In genomic region chr19:21358768-21359451, GRCh38 we compare ENCODE assay signal across 8 cellular contexts. TPM values are rescaled to one million over a fixed set of nuclear protein-coding genes. Genes with fewer than 3 reads are reported as not detected.
DNase-seq lines count a peak whose midpoint lies in the region; ATAC-seq and TF ChIP-seq lines count a peak whose summit lies in the region.

Gene ZNF738 (plus strand): TSS chr19:21359000. CDS start chr19:21359141, 141 bp downstream.

- H4K12ac ChIP-seq in trophoblast cell (ENCODE audit: low read depth, low read length): peak within 1 kb of the TSS; percentile 90

- peak within 1 kb of the TSS; percentile 35 for H3K4ac ChIP-seq in trophoblast cell (ENCODE audit: low read depth, low read length)

- H3F3A ChIP-seq in SU-DHL-6 (ENCODE audit: insufficient read depth): no peaks in the 10 kb centered on the region

- peak within 1 kb of the TSS; percentile 80 for H2BK5ac ChIP-seq in trophoblast cell (ENCODE audit: low read depth, low read length, poor library complexity)

- TF ChIP-seq EP300 in transverse colon (IDR thresholded peaks at IDR 0.05; ENCODE audit: low read depth): no peak

- no peaks in the 10 kb centered on the region for H3K9me2 ChIP-seq in SU-DHL-6 (replicated peaks; ENCODE audit: insufficient read depth, low read length)

- CTCF ChIA-PET in HEK293T (lab: Yijun Ruan, JAX): no interaction called here

- TF ChIP-seq POLR2A in heart left ventricle (IDR thresholded peaks at IDR 0.05) (peak in 1 of 2 donors; percentile 45), transverse colon (IDR thresholded peaks at IDR 0.05) (peak; percentile 23)

- peak within 1 kb of the TSS; percentile 74 for H3K27ac ChIP-seq in SU-DHL-6 (ENCODE audit: low read depth, low read length)
- H3K27ac ChIP-seq in heart left ventricle: peak within 1 kb of the TSS in 11 of 12 donors; percentile 65 to 84 (median 73)
- H3K27ac ChIP-seq in trophoblast cell (ENCODE audit: low read depth, low read length): peak within 1 kb of the TSS; percentile 91
- H3K27ac ChIP-seq in transverse colon: peak within 1 kb of the TSS; percentile 85 to 91 (median 89)

- H4K91ac ChIP-seq in trophoblast cell (ENCODE audit: low read depth, low read length): peak within 1 kb of the TSS; percentile 90

- H3K79me2 ChIP-seq in SU-DHL-6 (ENCODE audit: insufficient read depth, low read length) (peaks cover 41% of the 10 kb centered on the region), trophoblast cell (ENCODE audit: control insufficient read depth, insufficient read depth, low read length, poor library complexity) (peaks cover 9% of the 10 kb centered on the region)

- H3K4me3 ChIP-seq in SU-DHL-6 (ENCODE audit: insufficient read depth, low read length, poor library complexity, severe bottlenecking) (peak within 1 kb of the TSS; percentile 91), adipocyte (ENCODE audit: low read length) (peak within 1 kb of the TSS; percentile 93), heart left ventricle (peak within 1 kb of the TSS; percentile 44 to 92 (median 74)), trophoblast cell (ENCODE audit: low read depth, low read length) (peak within 1 kb of the TSS; percentile 94), transverse colon (peak within 1 kb of the TSS; percentile 38 to 95 (median 70))

- H3K14ac ChIP-seq in trophoblast cell (ENCODE audit: low read length): peak within 1 kb of the TSS; percentile 87

- H3K4me2 ChIP-seq in SU-DHL-6 (ENCODE audit: low read depth, low read length, poor library complexity, severe bottlenecking) (peak within 1 kb of the TSS; percentile 95), trophoblast cell (ENCODE audit: low read length) (peak within 1 kb of the TSS; percentile 62)

- ATAC-seq in heart left ventricle: peak; percentile 99 to 100 (median 100)

- H3K27me3 ChIP-seq in SU-DHL-6 (ENCODE audit: low read length): no peaks in the 10 kb centered on the region
- no peaks in the 10 kb centered on the region for H3K27me3 ChIP-seq in adipocyte (replicated peaks; ENCODE audit: control insufficient read depth, insufficient read depth, low read length)
- no peaks in the 10 kb centered on the region for H3K27me3 ChIP-seq in heart left ventricle
- no peaks in the 10 kb centered on the region for H3K27me3 ChIP-seq in trophoblast cell (ENCODE audit: insufficient read depth, low read length)
- no peaks in the 10 kb centered on the region for H3K27me3 ChIP-seq in transverse colon

- H3K9me3 ChIP-seq in SU-DHL-6 (ENCODE audit: insufficient read depth, low read length) (no peaks in the 10 kb centered on the region), adipocyte (ENCODE audit: control insufficient read depth, low read length) (no peaks in the 10 kb centered on the region), heart left ventricle (no peaks in the 10 kb centered on the region), trophoblast cell (ENCODE audit: insufficient read depth, low read depth, low read length) (no peaks in the 10 kb centered on the region), transverse colon (no peaks in the 10 kb centered on the region)

- no peak within 1 kb of the TSS for H3K23ac ChIP-seq in trophoblast cell (ENCODE audit: low read length)

- H3K9ac ChIP-seq in SU-DHL-6 (ENCODE audit: low read length) (peak within 1 kb of the TSS; percentile 97), adipocyte (ENCODE audit: low read length) (peak within 1 kb of the TSS; percentile 87), trophoblast cell (ENCODE audit: low read length) (peak within 1 kb of the TSS; percentile 100)

- DNase-seq in GM04503 (ENCODE audit: low read depth) (peak; percentile 80), HEK293T (ENCODE audit: extremely low spot score) (peak; percentile 78), NCI-H1048 (lab: John Stamatoyannopoulos, UW) (peak; percentile 35), adipocyte (ENCODE audit: low read depth) (peak; percentile 98), heart left ventricle (peak; percentile 93 to 94 (median 93)), trophoblast cell (peak; percentile 94 to 97), transverse colon (peak; percentile 92)

- peak within 1 kb of the TSS; percentile 93 for H4K8ac ChIP-seq in trophoblast cell (ENCODE audit: low read depth, low read length)

- POLR2A ChIA-PET in HEK293T (lab: Yijun Ruan, JAX): interaction anchor here (2.0 kb wide), 1 partner anchor 30 kb away, joined by 16 read pairs; the partner anchor contains the start of gene ZNF708

- no peak within 1 kb of the TSS for H2BK12ac ChIP-seq in trophoblast cell (ENCODE audit: low read length)

- H3K4me1 ChIP-seq in adipocyte (ENCODE audit: control insufficient read depth, insufficient read depth, low read length): no peaks in the 10 kb centered on the region
- H3K4me1 ChIP-seq in heart left ventricle: peaks cover 0 to 9% (median 4%) of the 10 kb centered on the region in 12 donors
- no peaks in the 10 kb centered on the region for H3K4me1 ChIP-seq in trophoblast cell (ENCODE audit: control insufficient read depth in 1 of 2, insufficient read depth in 2 of 2, low read length in 2 of 2)
- peaks cover 0 to 10% (median 6%) of the 10 kb centered on the region in 4 donors for H3K4me1 ChIP-seq in transverse colon

- H2BK120ac ChIP-seq in trophoblast cell (ENCODE audit: insufficient read depth, low read length, poor library complexity): peak within 1 kb of the TSS; percentile 77

- peak within 1 kb of the TSS; percentile 84 for H3K18ac ChIP-seq in trophoblast cell (ENCODE audit: low read length)

- peak within 1 kb of the TSS; percentile 59 for H2AK5ac ChIP-seq in trophoblast cell (ENCODE audit: low read length)

- H3K36me3 ChIP-seq in SU-DHL-6 (ENCODE audit: low read length) (peaks cover 34% of the 10 kb centered on the region), adipocyte (ENCODE audit: control insufficient read depth, insufficient read depth, low read length, severe bottlenecking) (peaks cover 10% of the 10 kb centered on the region), heart left ventricle (peaks cover 0 to 23% (median 12%) of the 10 kb centered on the region in 9 donors), trophoblast cell (ENCODE audit: control insufficient read depth in 1 of 2, insufficient read depth in 2 of 2, low read length in 2 of 2) (peaks cover 4 to 13% of the 10 kb centered on the region in 2 experiments), transverse colon (peaks cover 0 to 10% (median 0%) of the 10 kb centered on the region in 4 donors)

- H4K20me1 ChIP-seq in SU-DHL-6 (ENCODE audit: low read depth, low read length): no peaks in the 10 kb centered on the region

- in situ Hi-C loops in transverse colon (cut with MboI; ENCODE audit: low pct_ligation_motif_present in 1 of 4, low pct_unique_long_range_greater_than_20kb in 1 of 4, low sequenced_read_pairs in 3 of 4): no loop called here

- H2AFZ ChIP-seq in SU-DHL-6 (ENCODE audit: low read depth, low read length, severe bottlenecking) (peak within 1 kb of the TSS; percentile 82), trophoblast cell (ENCODE audit: insufficient read depth, low read length, poor library complexity) (peak within 1 kb of the TSS; percentile 85)

- peaks cover 5% of the 10 kb centered on the region for H3K79me1 ChIP-seq in trophoblast cell (ENCODE audit: low read length)

- intact Hi-C loops in heart left ventricle (cut with DNase I): loop anchor here in 4 of 10 donors (1.0 to 5.0 kb wide), 4 partner anchors 30 to 38 kb away; partner anchors contain the start of genes ZNF708 (in 2 of the 4) and ZNF493 (in 1 of the 4)
- intact Hi-C loops in transverse colon (cut with DNase I; ENCODE audit: low total_unique reads): no loop called here

- no peak for TF ChIP-seq CTCF in SU-DHL-6 (IDR thresholded peaks at IDR 0.05; ENCODE audit: insufficient read depth, low read length, poor library complexity, severe bottlenecking)
- no peak for TF ChIP-seq CTCF in heart left ventricle (IDR thresholded peaks at IDR 0.05)
- no peak for TF ChIP-seq CTCF in transverse colon (IDR thresholded peaks at IDR 0.05)

- WGBS in heart left ventricle, 4 donors: 0 to 1% (median 1%) methylated on average over 35 to 36 of the region's 36 CpGs
- no CpG with 5 or more reads among the region's 36 CpGs for WGBS in trophoblast cell (ENCODE audit: extremely low coverage, insufficient coverage, insufficient read length)
- 0% methylated on average over 2 to 36 of the region's 36 CpGs for WGBS in transverse colon (ENCODE audit: low coverage in 1 of 2), 2 donors

TF ChIP-seq in HEK293T, 16 proteins besides CTCF, POLR2A, EP300 and RAD21:
- TF ChIP-seq CTBP1 (IDR thresholded peaks at IDR 0.05; ENCODE audit: borderline replicate concordance) (no peak), PKNOX1 (IDR thresholded peaks at IDR 0.05) (peak; percentile 96), SUZ12 (IDR thresholded peaks at IDR 0.05) (no peak), SP1 (IDR thresholded peaks at IDR 0.05) (no peak), LEF1 (IDR thresholded peaks at IDR 0.05; ENCODE audit: borderline replicate concordance) (no peak), ELF4 (IDR thresholded peaks at IDR 0.05) (peak; percentile 41; the same call in 1 of the 2 replicates), L3MBTL2 (conservative IDR thresholded peaks at IDR 0.05) (0 out of 2 replicates have a peak, but pooled peaks have one; percentile 12)

RNA-seq across cellular contexts. Expression of gene ZNF738, which starts in this region (rescaled TPM):
- total RNA-seq in heart left ventricle (1 to 10 TPM; 2.0 to 6.0 (median 2.5) TPM), transverse colon (1 to 10 TPM; 2.0 to 8.6 (median 5.9) TPM)
- 1 to 10 TPM; 2.1 to 3.2 TPM for polyA plus RNA-seq in heart left ventricle
- polyA plus RNA-seq in trophoblast cell (2013): 31.9 and 33.4 TPM in 2 replicates

Comparison
In these comparisons a context has a peak if more than half of its experiments do, and no peak if none do; other contexts are left out.
1. Peak in every context shown above with its lines: DNase-seq, ATAC-seq, H3K4me3 ChIP-seq and H3K27ac ChIP-seq.
2. DNase-seq: peak in every context shown above with its lines; median percentile 98 in adipocyte; 96 in trophoblast cell; 93 in heart left ventricle; 92 in transverse colon; 80 in GM04503; 78 in HEK293T; 35 in NCI-H1048.